In genomic region chr6:36222924-36223323, GRCh38 we compare ENCODE assay signal across 19 cellular contexts. TPM values are rescaled to one million over a fixed set of nuclear protein-coding genes. Genes with fewer than 3 reads are reported as not detected.
DNase-seq lines count a peak whose midpoint lies in the region; ATAC-seq, FAIRE-seq and TF ChIP-seq lines count a peak whose summit lies in the region.
"Had no signal": no experiment of that assay in that cellular context is flagged by ENCODE, and none has a peak within 500 bp of the region (broad histone marks: within the 10 kb centered on the region; RNA-seq: fewer than 3 reads in every experiment).

No MANE protein-coding gene starts in this region.

- no peaks in the 10 kb centered on the region for H3K27me3 ChIP-seq in small intestine (ENCODE audit: control insufficient read depth in 2 of 2, insufficient read depth in 2 of 2, low read length in 2 of 2)
- H3K27me3 ChIP-seq: BLaER1 had no signal

- no peak overlapping the region for H3K27ac ChIP-seq in small intestine (ENCODE audit: low read depth in 1 of 2, low read length in 1 of 2)
- H3K27ac ChIP-seq: 22Rv1, A549, BLaER1 had no signal

- peak; percentile 89 for ATAC-seq in mucosa of descending colon
- ATAC-seq in GM18517 (IDR thresholded peaks at IDR 0.05; ENCODE audit: unreplicated experiment): no peak
- ATAC-seq: A549 had no signal

- H3K4me1 ChIP-seq in mucosa of descending colon (ENCODE audit: low read depth): peaks cover 31% of the 10 kb centered on the region
- H3K4me1 ChIP-seq in small intestine (ENCODE audit: control insufficient read depth in 2 of 2, insufficient read depth in 1 of 2, low read depth in 1 of 2, low read length in 1 of 2): peaks cover 5% of the 10 kb centered on the region in 2 donors

- no peaks in the 10 kb centered on the region for H3K9me3 ChIP-seq in mucosa of descending colon
- H3K9me3 ChIP-seq in small intestine (ENCODE audit: control insufficient read depth, low read depth): no peaks in the 10 kb centered on the region
- H3K9me3 ChIP-seq: A549, BLaER1 had no signal

- no peak for TF ChIP-seq CTCF in mucosa of descending colon (IDR thresholded peaks at IDR 0.05)

- intact Hi-C loops in mucosa of descending colon (cut with DNase I, micrococcal nuclease): no loop called here

- peak; percentile 4 for DNase-seq in activated CD8-positive, alpha-beta memory T cell treated with anti-CD3 and anti-CD28 coated beads for 24 hours
- no peak for DNase-seq in activated CD8-positive, alpha-beta memory T cell treated with anti-CD3 and anti-CD28 coated beads, Interleukin-2, amount 50 U/mL, for 48 hours
- peak in 1 of 3 donors; percentile 57 for DNase-seq in mucosa of descending colon
- peak; percentile 55 for DNase-seq in small intestine
- no peak for DNase-seq in DMS153 treated with DMSO at 0.1 percent for 48 hours (lab: John Stamatoyannopoulos, UW; ENCODE audit: unreplicated experiment)
- DNase-seq in NCI-H748 treated with DMSO at 0.1 percent for 48 hours (lab: John Stamatoyannopoulos, UW): no peak
- DNase-seq: AML-193; CD4-positive, alpha-beta memory T cell; DMS153; DMS79 treated with DMSO at 0.1 percent for 48 hours; GF-D8; GOT3; H7 had no signal

- H3K36me3 ChIP-seq in mucosa of descending colon (ENCODE audit: low read depth): no peaks in the 10 kb centered on the region
- peaks cover 9 to 13% of the 10 kb centered on the region in 2 donors for H3K36me3 ChIP-seq in small intestine (ENCODE audit: control insufficient read depth in 2 of 2, insufficient read depth in 2 of 2, low read length in 2 of 2)

- H3K4me3 ChIP-seq in mucosa of descending colon (no peak overlapping the region), small intestine (ENCODE audit: low read depth in 1 of 2, low read length in 2 of 2) (no peak overlapping the region)
- H3K4me3 ChIP-seq: A549, BLaER1 had no signal

- FAIRE-seq in small intestine (lab: Jason Lieb, UNC): no peak
- FAIRE-seq: A549, HTR-8/SVneo had no signal

- 31 to 66% (median 53%) methylated on average over 4 of the region's 4 CpGs for WGBS in small intestine, 3 donors

RNA-seq across cellular contexts. Expression of gene BRPF3, which starts 26.4 kb away (rescaled TPM):
- 10 to 100 TPM; 74.8 to 84.6 (median 75.9) TPM for total RNA-seq in mucosa of descending colon
- polyA plus RNA-seq in small intestine: 10 to 100 TPM; 12.7 to 20.6 (median 18.6) TPM

RNA-seq across cellular contexts. Expression of gene PNPLA1, which starts 46.9 kb away (rescaled TPM):
- under 1 TPM; 0.19 to 0.38 (median 0.27) TPM for total RNA-seq in mucosa of descending colon
- polyA plus RNA-seq in small intestine: 1 to 10 TPM in 2 of 3 donors, under 1 TPM in 1; 0.55 to 2.7 (median 1.3) TPM
- total RNA-seq: H7, IMR-90 had no signal
- polyA plus RNA-seq: CD4-positive, alpha-beta memory T cell; IMR-90 had no signal

Comparison
In these comparisons a context has a peak if more than half of its experiments do, and no peak if none do; other contexts are left out.
1. DNase-seq: peak in activated CD8-positive, alpha-beta memory T cell treated with anti-CD3 and anti-CD28 coated beads for 24 hours (single experiment) and small intestine (single experiment); none in activated CD8-positive, alpha-beta memory T cell treated with anti-CD3 and anti-CD28 coated beads, Interleukin-2, amount 50 U/mL, for 48 hours (single experiment), DMS153 treated with DMSO at 0.1 percent for 48 hours (single experiment) and NCI-H748 treated with DMSO at 0.1 percent for 48 hours (single experiment).